In genomic region chr15:90232196-90232595, GRCh38 we compare ENCODE assay signal across 9 cellular contexts. TPM values are rescaled to one million over a fixed set of nuclear protein-coding genes. Genes with fewer than 3 reads are reported as not detected.
DNase-seq lines count a peak whose midpoint lies in the region; ATAC-seq and TF ChIP-seq lines count a peak whose summit lies in the region.
"Had no signal": no experiment of that assay in that cellular context is flagged by ENCODE, and none has a peak within 500 bp of the region (broad histone marks: within the 10 kb centered on the region; RNA-seq: fewer than 3 reads in every experiment).

No MANE protein-coding gene starts in this region.

- POLR2A ChIA-PET in WTC11 (lab: Charles Lee), result no interaction called here

- H3K4me3 ChIP-seq in hepatocyte (no peak overlapping the region), thoracic aorta (peak overlapping the region; percentile 86)

- H2AFZ ChIP-seq in hepatocyte, result no peak overlapping the region

- H3K27ac ChIP-seq in hepatocyte (peak overlapping the region; percentile 94), thoracic aorta (no peak overlapping the region)

- DNase-seq in activated CD8-positive, alpha-beta memory T cell treated with anti-CD3 and anti-CD28 coated beads, Interleukin-2, amount 10 ng/mL, durations not matched to agents 7 days and 5 days, result no peak
- DNase-seq in activated CD8-positive, alpha-beta memory T cell treated with anti-CD3 and anti-CD28 coated beads, Interleukin-2, amount 50 U/mL, for 48 hours, result no peak
- DNase-seq in WTC11 (ENCODE audit: low spot score) (no peak), hepatocyte (ENCODE audit: low spot score) (no peak), thoracic aorta (ENCODE audit: low spot score) (no peak), C1 segment of cervical spinal cord (lab: John Stamatoyannopoulos, UW) (no peak), pons (ENCODE audit: low spot score) (no peak), GDM1 (lab: John Stamatoyannopoulos, UW) (no peak)
- DNase-seq: NCI-H187 treated with DMSO at 0.1 percent for 48 hours had no signal

- H3K36me3 ChIP-seq in hepatocyte (replicated peaks; ENCODE audit: insufficient read depth, low read depth), result no peaks in the 10 kb centered on the region
- peaks cover 28% of the 10 kb centered on the region for H3K36me3 ChIP-seq in thoracic aorta

- peaks cover 20% of the 10 kb centered on the region for H3K79me2 ChIP-seq in hepatocyte

- H3K4me1 Mint-ChIP-seq in activated CD8-positive, alpha-beta memory T cell treated with anti-CD3 and anti-CD28 coated beads, Interleukin-2, amount 10 ng/mL, durations not matched to agents 7 days and 5 days, result peaks cover 52% of the 10 kb centered on the region
- peaks cover 16% of the 10 kb centered on the region for H3K4me1 Mint-ChIP-seq in WTC11

- H3K27me3 Mint-ChIP-seq in activated CD8-positive, alpha-beta memory T cell treated with anti-CD3 and anti-CD28 coated beads, Interleukin-2, amount 10 ng/mL, durations not matched to agents 7 days and 5 days, result no peaks in the 10 kb centered on the region
- H3K27me3 Mint-ChIP-seq in WTC11 (ENCODE audit: low read depth), result no peaks in the 10 kb centered on the region

- CTCF ChIA-PET in activated CD8-positive, alpha-beta memory T cell treated with anti-CD3 and anti-CD28 coated beads, Interleukin-2, amount 10 ng/mL, durations not matched to agents 7 days and 5 days (lab: Charles Lee), result interaction anchor here (0.9 to 4.8 kb wide), 6 partner anchors 12 to 133 kb away, joined by 3 to 35 read pairs (median 14); partner anchors contain the start of gene SEMA4B
- CTCF ChIA-PET in WTC11 (lab: Charles Lee), result interaction anchor here (1.0 to 3.2 kb wide), 10 partner anchors 11 to 145 kb away, joined by 3 to 66 read pairs (median 15); no protein-coding TSS in a partner anchor

- H3K9me3 ChIP-seq in hepatocyte (ENCODE audit: low read depth) (no peaks in the 10 kb centered on the region), thoracic aorta (no peaks in the 10 kb centered on the region)

- no peak for ATAC-seq in activated CD8-positive, alpha-beta memory T cell treated with anti-CD3 and anti-CD28 coated beads, Interleukin-2, amount 10 ng/mL, durations not matched to agents 7 days and 5 days
- ATAC-seq in WTC11, result no peak
- no peak for ATAC-seq in thoracic aorta (ENCODE audit: insufficient number of reproducible peaks, low FRiP score, low read depth)

- no peaks in the 10 kb centered on the region for H3K9me2 ChIP-seq in hepatocyte (replicated peaks; ENCODE audit: insufficient read depth)

- TF ChIP-seq CTCF in WTC11 (IDR thresholded peaks at IDR 0.05) (no peak), hepatocyte (IDR thresholded peaks at IDR 0.05; ENCODE audit: poor library complexity) (no peak), thoracic aorta (IDR thresholded peaks at IDR 0.05) (no peak)

- H3K27me3 ChIP-seq in hepatocyte, result no peaks in the 10 kb centered on the region
- H3K27me3 ChIP-seq in thoracic aorta (replicated peaks; ENCODE audit: insufficient read depth), result no peaks in the 10 kb centered on the region

- H3K4me1 ChIP-seq in hepatocyte (ENCODE audit: insufficient read depth), result peaks cover 23% of the 10 kb centered on the region
- peaks cover 27 to 39% of the 10 kb centered on the region in 2 donors for H3K4me1 ChIP-seq in thoracic aorta (ENCODE audit: control insufficient read depth in 1 of 2, low read depth in 2 of 2)

- no peaks in the 10 kb centered on the region for H4K20me1 ChIP-seq in hepatocyte (ENCODE audit: insufficient read depth, poor library complexity, severe bottlenecking)

- peak overlapping the region; percentile 94 for H3K27ac Mint-ChIP-seq in activated CD8-positive, alpha-beta memory T cell treated with anti-CD3 and anti-CD28 coated beads, Interleukin-2, amount 10 ng/mL, durations not matched to agents 7 days and 5 days
- H3K27ac Mint-ChIP-seq in WTC11, result peak overlapping the region; percentile 32

- no peaks in the 10 kb centered on the region for H3K9me3 Mint-ChIP-seq in activated CD8-positive, alpha-beta memory T cell treated with anti-CD3 and anti-CD28 coated beads, Interleukin-2, amount 10 ng/mL, durations not matched to agents 7 days and 5 days (ENCODE audit: low read depth)
- no peaks in the 10 kb centered on the region for H3K9me3 Mint-ChIP-seq in WTC11

- H3K4me2 ChIP-seq in hepatocyte, result peak overlapping the region; percentile 84

- peaks cover 35% of the 10 kb centered on the region for H3K36me3 Mint-ChIP-seq in activated CD8-positive, alpha-beta memory T cell treated with anti-CD3 and anti-CD28 coated beads, Interleukin-2, amount 10 ng/mL, durations not matched to agents 7 days and 5 days
- peaks cover 18% of the 10 kb centered on the region for H3K36me3 Mint-ChIP-seq in WTC11

- peak overlapping the region; percentile 89 for H3K4me3 Mint-ChIP-seq in activated CD8-positive, alpha-beta memory T cell treated with anti-CD3 and anti-CD28 coated beads, Interleukin-2, amount 10 ng/mL, durations not matched to agents 7 days and 5 days
- peak overlapping the region; percentile 69 for H3K4me3 Mint-ChIP-seq in WTC11

- WGBS in hepatocyte (ENCODE audit: low lambda C conversion rate, missing lambda C conversion rate), result 95% methylated on average over 13 of the region's 13 CpGs

TF ChIP-seq in WTC11, 78 proteins besides CTCF, POLR2A, EP300 and RAD21 (continues in another document):
- no peak for TF ChIP-seq AR (CRISPR knock-in tag; IDR thresholded peaks at IDR 0.05)
- TF ChIP-seq, protein P1, sequence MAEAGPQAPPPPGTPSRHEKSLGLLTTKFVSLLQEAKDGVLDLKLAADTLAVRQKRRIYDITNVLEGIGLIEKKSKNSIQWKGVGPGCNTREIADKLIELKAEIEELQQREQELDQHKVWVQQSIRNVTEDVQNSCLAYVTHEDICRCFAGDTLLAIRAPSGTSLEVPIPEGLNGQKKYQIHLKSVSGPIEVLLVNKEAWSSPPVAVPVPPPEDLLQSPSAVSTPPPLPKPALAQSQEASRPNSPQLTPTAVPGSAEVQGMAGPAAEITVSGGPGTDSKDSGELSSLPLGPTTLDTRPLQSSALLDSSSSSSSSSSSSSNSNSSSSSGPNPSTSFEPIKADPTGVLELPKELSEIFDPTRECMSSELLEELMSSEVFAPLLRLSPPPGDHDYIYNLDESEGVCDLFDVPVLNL (CRISPR knock-in tag; IDR thresholded peaks at IDR 0.05; ENCODE audit: borderline replicate concordance, low read depth), result no peak
- no peak for TF ChIP-seq ZNF416 (CRISPR knock-in tag; IDR thresholded peaks at IDR 0.05)

RNA-seq across cellular contexts. Expression of gene CIB1, which starts 1.5 kb away (rescaled TPM):
- 100 to 1,000 TPM; 120 to 127 TPM for total RNA-seq in activated CD8-positive, alpha-beta memory T cell treated with anti-CD3 and anti-CD28 coated beads, Interleukin-2, amount 10 ng/mL, durations not matched to agents 7 days and 5 days
- total RNA-seq in WTC11 (2021) (26.1 to 29.6 TPM (median 26.9 TPM) in 3 replicates), hepatocyte (49.6 and 53.3 TPM in 2 replicates), thoracic aorta (10 to 100 TPM; 18.0 to 35.6 TPM)
- 161 and 163 TPM in 2 replicates for polyA plus RNA-seq in hepatocyte

RNA-seq across cellular contexts. Expression of gene GDPGP1, which starts 1.8 kb away (rescaled TPM):
- total RNA-seq in activated CD8-positive, alpha-beta memory T cell treated with anti-CD3 and anti-CD28 coated beads, Interleukin-2, amount 10 ng/mL, durations not matched to agents 7 days and 5 days, result 1 to 10 TPM; 7.0 to 9.8 TPM
- total RNA-seq in WTC11 (2021) (2.6 to 6.7 TPM (median 5.3 TPM) in 3 replicates), hepatocyte (5.1 and 6.8 TPM in 2 replicates), thoracic aorta (10 to 100 TPM in 1 of 2 donors, 1 to 10 TPM in 1; 5.0 to 23.4 TPM)
- 0.56 and 1.7 TPM in 2 replicates for polyA plus RNA-seq in hepatocyte

RNA-seq across cellular contexts. Expression of gene TTLL13, which starts 17.2 kb away (rescaled TPM):
- total RNA-seq in activated CD8-positive, alpha-beta memory T cell treated with anti-CD3 and anti-CD28 coated beads, Interleukin-2, amount 10 ng/mL, durations not matched to agents 7 days and 5 days, result 1 to 10 TPM in 1 of 2 experiments, under 1 TPM in 1; 0.80 to 1.1 TPM
- total RNA-seq in WTC11 (2021), result 0.18 to 0.76 TPM (median 0.48 TPM) in 3 replicates
- total RNA-seq in hepatocyte, result not detected in 2 replicates
- polyA plus RNA-seq in hepatocyte, result 0.27 TPM in 1 of 2 replicates, not detected in the other
- total RNA-seq in thoracic aorta, result not detected

RNA-seq across cellular contexts. Expression of gene SEMA4B, which starts 31.1 kb away (rescaled TPM):
- 10 to 100 TPM in 1 of 2 experiments, 1 to 10 TPM in 1; 6.0 to 13.8 TPM for total RNA-seq in activated CD8-positive, alpha-beta memory T cell treated with anti-CD3 and anti-CD28 coated beads, Interleukin-2, amount 10 ng/mL, durations not matched to agents 7 days and 5 days
- total RNA-seq in WTC11 (2021) (50.1 to 53.3 TPM (median 50.2 TPM) in 3 replicates), hepatocyte (19.2 and 27.8 TPM in 2 replicates), thoracic aorta (10 to 100 TPM; 26.9 to 38.4 TPM)
- polyA plus RNA-seq in hepatocyte, result 43.5 and 47.9 TPM in 2 replicates

RNA-seq across cellular contexts. Expression of gene NGRN, which starts 33.3 kb away (rescaled TPM):
- 10 to 100 TPM; 30.1 to 34.9 TPM for total RNA-seq in activated CD8-positive, alpha-beta memory T cell treated with anti-CD3 and anti-CD28 coated beads, Interleukin-2, amount 10 ng/mL, durations not matched to agents 7 days and 5 days
- total RNA-seq in WTC11 (2021) (77.8 to 88.5 TPM (median 88.1 TPM) in 3 replicates), hepatocyte (62.3 and 65.9 TPM in 2 replicates), thoracic aorta (10 to 100 TPM; 63.5 to 97.5 TPM)
- 60.0 and 60.2 TPM in 2 replicates for polyA plus RNA-seq in hepatocyte
